8 cellular contexts compared by ENCODE assay signal in genomic region chr2:240999001-240999791, GRCh38. TPM values are rescaled to one million over a fixed set of nuclear protein-coding genes. Genes with fewer than 3 reads are reported as not detected.
DNase-seq lines count a peak whose midpoint lies in the region; ATAC-seq and TF ChIP-seq lines count a peak whose summit lies in the region.

No MANE protein-coding gene starts in this region.

- H3K4me3 ChIP-seq in HUES6 (ENCODE audit: low read depth, low read length), result peak overlapping the region; percentile 64

- H3K27me3 ChIP-seq in HUES6 (ENCODE audit: control insufficient read depth, insufficient read depth, low read length), result peaks cover 47% of the 10 kb centered on the region
- H3K27me3 ChIP-seq in layer of hippocampus (ENCODE audit: control insufficient read depth, insufficient read depth, low read length), result peaks cover 3% of the 10 kb centered on the region

- no peak overlapping the region for H3K9ac ChIP-seq in HUES6 (ENCODE audit: low read length)

- TF ChIP-seq CTCF in brain (conservative IDR thresholded peaks at IDR 0.05), result no peak

- H3K36me3 Mint-ChIP-seq in brain, result peaks cover 10% of the 10 kb centered on the region

- peaks cover 4 to 17% (median 10%) of the 10 kb centered on the region in 5 experiments for H3K9me3 Mint-ChIP-seq in brain

- H3K4me1 Mint-ChIP-seq in brain, result peaks cover 21% of the 10 kb centered on the region

- peak overlapping the region in 3 of 5 experiments; percentile 53 to 65 (median 64) for H3K4me3 Mint-ChIP-seq in brain

- peak; percentile 3 for DNase-seq in stimulated activated naive CD8-positive, alpha-beta T cell treated with anti-CD3 and anti-CD28 coated beads, Interleukin-15, Interleukin-2, amounts not matched to agents 100 U/mL and 50 U/mL, for 24 hours
- DNase-seq in SK-N-DZ (ENCODE audit: low spot score) (no peak), NCI-H1436 (lab: John Stamatoyannopoulos, UW) (no peak), NCI-H82 (lab: John Stamatoyannopoulos, UW) (no peak)

- no peak for ATAC-seq in stimulated activated naive CD8-positive, alpha-beta T cell treated with anti-CD3 and anti-CD28 coated beads, Interleukin-15, Interleukin-2, amounts not matched to agents 100 U/mL and 50 U/mL, for 24 hours
- ATAC-seq in GM21390 (IDR thresholded peaks at IDR 0.05; ENCODE audit: unreplicated experiment), result no peak

- H3K4me1 ChIP-seq in HUES6 (ENCODE audit: control insufficient read depth, insufficient read depth, low read length), result peaks cover 10% of the 10 kb centered on the region; the same call in 1 of the 2 replicates

- H3K27ac Mint-ChIP-seq in brain, result no peak overlapping the region

- H3K27ac ChIP-seq in HUES6 (ENCODE audit: low read depth, low read length) (no peak overlapping the region), layer of hippocampus (ENCODE audit: low read depth, low read length) (peak overlapping the region; percentile 46)

- H3K27me3 Mint-ChIP-seq in brain, result peaks cover 47% of the 10 kb centered on the region

- H3K9me3 ChIP-seq in HUES6 (ENCODE audit: control insufficient read depth, insufficient read depth, low read depth, low read length), result peaks cover 12% of the 10 kb centered on the region

- H3K36me3 ChIP-seq in HUES6 (ENCODE audit: control insufficient read depth, insufficient read depth, low read length), result no peaks in the 10 kb centered on the region

RNA-seq across cellular contexts. Expression of gene SNED1, which starts 0.8 kb away (rescaled TPM):
- 3.6 TPM for polyA plus RNA-seq in brain (ENCODE audit: insufficient read depth, low read depth, low replicate concordance)
- 0.10 TPM in 1 of 2 replicates, not detected in the other for polyA plus RNA-seq in SK-N-DZ (2014; cell fraction: cytosol; rRNA removed)
- 0.07 TPM in 1 of 2 replicates, not detected in the other for polyA plus RNA-seq in SK-N-DZ (2014; cell fraction: nucleus; rRNA removed)
